1 cellular context compared by ENCODE assay signal in the genomic region with DNA sequence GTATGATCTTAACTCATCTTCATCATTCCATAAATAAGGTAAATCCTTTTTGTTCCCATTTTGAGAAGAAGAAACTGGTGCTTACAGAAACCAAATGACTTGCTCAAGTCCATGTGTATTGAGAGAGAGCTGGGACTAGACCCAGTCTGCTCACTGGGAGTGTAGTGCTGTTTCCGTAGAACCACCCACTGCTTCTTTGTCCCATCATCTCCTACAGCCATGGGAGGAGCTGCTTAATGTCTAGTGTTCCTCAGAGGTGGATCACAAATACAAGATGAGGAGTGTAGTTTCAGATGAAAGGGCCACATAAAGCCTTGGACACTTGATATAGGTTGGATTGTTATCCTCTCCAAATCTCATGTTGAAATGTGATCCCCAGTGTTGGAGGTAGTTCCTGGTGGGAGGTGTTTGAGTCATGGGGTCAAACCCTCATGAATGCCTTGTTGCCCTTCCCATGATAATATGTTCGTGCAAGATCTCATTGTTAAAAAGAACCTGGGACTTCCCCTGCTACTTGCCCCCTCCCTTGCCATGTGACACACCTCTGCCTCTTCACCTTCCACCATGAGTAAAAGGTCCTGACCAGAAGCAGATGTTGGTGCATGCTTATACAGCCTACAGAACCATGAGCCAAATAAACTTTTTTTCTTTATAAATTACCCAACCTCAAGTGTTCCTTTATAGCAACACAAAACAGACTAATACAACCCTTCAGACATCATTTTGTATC.
TF ChIP-seq lines count a peak whose summit lies in the region.

No MANE protein-coding gene starts in this region.

TF ChIP-seq in HEK293, 187 proteins besides CTCF, POLR2A, EP300 and RAD21 (continued from another document):
- no peak for TF ChIP-seq ZNF544 (tag by site-specific recombination; IDR thresholded peaks at IDR 0.05)
- TF ChIP-seq, protein P1, sequence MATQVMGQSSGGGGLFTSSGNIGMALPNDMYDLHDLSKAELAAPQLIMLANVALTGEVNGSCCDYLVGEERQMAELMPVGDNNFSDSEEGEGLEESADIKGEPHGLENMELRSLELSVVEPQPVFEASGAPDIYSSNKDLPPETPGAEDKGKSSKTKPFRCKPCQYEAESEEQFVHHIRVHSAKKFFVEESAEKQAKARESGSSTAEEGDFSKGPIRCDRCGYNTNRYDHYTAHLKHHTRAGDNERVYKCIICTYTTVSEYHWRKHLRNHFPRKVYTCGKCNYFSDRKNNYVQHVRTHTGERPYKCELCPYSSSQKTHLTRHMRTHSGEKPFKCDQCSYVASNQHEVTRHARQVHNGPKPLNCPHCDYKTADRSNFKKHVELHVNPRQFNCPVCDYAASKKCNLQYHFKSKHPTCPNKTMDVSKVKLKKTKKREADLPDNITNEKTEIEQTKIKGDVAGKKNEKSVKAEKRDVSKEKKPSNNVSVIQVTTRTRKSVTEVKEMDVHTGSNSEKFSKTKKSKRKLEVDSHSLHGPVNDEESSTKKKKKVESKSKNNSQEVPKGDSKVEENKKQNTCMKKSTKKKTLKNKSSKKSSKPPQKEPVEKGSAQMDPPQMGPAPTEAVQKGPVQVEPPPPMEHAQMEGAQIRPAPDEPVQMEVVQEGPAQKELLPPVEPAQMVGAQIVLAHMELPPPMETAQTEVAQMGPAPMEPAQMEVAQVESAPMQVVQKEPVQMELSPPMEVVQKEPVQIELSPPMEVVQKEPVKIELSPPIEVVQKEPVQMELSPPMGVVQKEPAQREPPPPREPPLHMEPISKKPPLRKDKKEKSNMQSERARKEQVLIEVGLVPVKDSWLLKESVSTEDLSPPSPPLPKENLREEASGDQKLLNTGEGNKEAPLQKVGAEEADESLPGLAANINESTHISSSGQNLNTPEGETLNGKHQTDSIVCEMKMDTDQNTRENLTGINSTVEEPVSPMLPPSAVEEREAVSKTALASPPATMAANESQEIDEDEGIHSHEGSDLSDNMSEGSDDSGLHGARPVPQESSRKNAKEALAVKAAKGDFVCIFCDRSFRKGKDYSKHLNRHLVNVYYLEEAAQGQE (tag by site-specific recombination; IDR thresholded peaks at IDR 0.05), result no peak
